Comparison of ENCODE assay signal across 14 cellular contexts in the genomic region with DNA sequence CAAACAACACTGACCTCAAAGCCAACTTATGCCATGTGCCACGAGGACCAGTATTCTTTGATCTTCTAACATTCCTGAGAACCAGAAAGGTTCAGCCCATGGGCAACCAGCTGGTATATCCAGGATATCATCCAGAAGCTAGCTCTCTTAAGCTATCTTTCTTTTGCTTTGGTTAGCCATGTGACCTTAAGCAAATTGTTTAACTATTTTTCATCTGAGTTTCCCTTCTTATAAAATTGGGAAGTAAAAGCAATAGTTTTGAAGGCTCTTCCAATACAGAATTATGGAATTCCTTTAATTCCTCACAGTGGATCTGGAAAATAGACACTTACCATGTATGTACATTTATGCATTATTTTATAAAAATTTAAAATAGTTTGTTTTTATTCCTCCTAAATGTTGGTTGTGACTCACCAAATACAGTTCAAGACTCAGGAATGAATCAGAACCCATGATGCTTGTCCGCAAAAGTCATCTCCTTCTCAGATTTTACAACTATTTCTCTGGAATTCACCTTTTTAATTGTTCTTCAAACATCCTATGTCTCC.
DNase-seq lines count a peak whose midpoint lies in the region; ATAC-seq and TF ChIP-seq lines count a peak whose summit lies in the region.
"Had no signal": no experiment of that assay in that cellular context is flagged by ENCODE, and none has a peak within 500 bp of the region (broad histone marks: within the 10 kb centered on the region; RNA-seq: fewer than 3 reads in every experiment).

No MANE protein-coding gene starts in this region.

- H3K36me3 ChIP-seq in MG63: no peaks in the 10 kb centered on the region
- H3K36me3 ChIP-seq: uterus had no signal

- no peak for TF ChIP-seq CTCF in cardiac fibroblast (IDR thresholded peaks at IDR 0.05; ENCODE audit: low read depth, low read length)

- no peak overlapping the region for H3K4me3 ChIP-seq in MG63
- H3K4me3 ChIP-seq in cardiac fibroblast (replicated peaks in 1 of 2; ENCODE audit: low read depth in 2 of 2, low read length in 2 of 2): no peak overlapping the region
- H3K4me3 ChIP-seq: uterus had no signal

- no peak for ATAC-seq in activated CD8-positive, alpha-beta T cell treated with anti-CD3 and anti-CD28 coated beads, Interleukin-2, amount 10 ng/mL, durations not matched to agents 7 days and 5 days

- no peaks in the 10 kb centered on the region for H3K9me3 ChIP-seq in MG63
- H3K9me3 ChIP-seq: uterus had no signal

- no peaks in the 10 kb centered on the region for H3K27me3 ChIP-seq in MG63
- H3K27me3 ChIP-seq: uterus had no signal

- H3K27ac Mint-ChIP-seq in activated CD8-positive, alpha-beta T cell treated with anti-CD3 and anti-CD28 coated beads, Interleukin-2, amount 10 ng/mL, durations not matched to agents 7 days and 5 days: no peak overlapping the region
- H3K27ac Mint-ChIP-seq: B cell, mesothelial cell of epicardium had no signal

- peaks cover 3% of the 10 kb centered on the region for H3K36me3 Mint-ChIP-seq in activated CD8-positive, alpha-beta T cell treated with anti-CD3 and anti-CD28 coated beads, Interleukin-2, amount 10 ng/mL, durations not matched to agents 7 days and 5 days (ENCODE audit: low read depth)
- H3K36me3 Mint-ChIP-seq: mesothelial cell of epicardium had no signal

- H3K27me3 Mint-ChIP-seq in activated CD8-positive, alpha-beta T cell treated with anti-CD3 and anti-CD28 coated beads, Interleukin-2, amount 10 ng/mL, durations not matched to agents 7 days and 5 days (ENCODE audit: low read depth): no peaks in the 10 kb centered on the region
- H3K27me3 Mint-ChIP-seq: B cell had no signal

- DNase-seq in AG08395 (ENCODE audit: low spot score) (peak; percentile 63), MG63 (peak; percentile 69), cardiac fibroblast (ENCODE audit: low read depth in 2 of 2) (peak; percentile 30 to 86), kidney glomerular epithelial cell (lab: John Stamatoyannopoulos, UW) (peak; percentile 90), HUDEP-2 (lab: John Stamatoyannopoulos, UW; ENCODE audit: unreplicated experiment in 76 of 76) (no peak), NCI-H128 (lab: John Stamatoyannopoulos, UW; ENCODE audit: unreplicated experiment) (no peak)
- no peak for DNase-seq in NK-92 treated with Interleukin-12 subunit alpha and Interleukin-12 subunit beta, amount 100 ng/mL, for 24 hours (lab: John Stamatoyannopoulos, UW)
- DNase-seq in activated CD8-positive, alpha-beta T cell treated with anti-CD3 and anti-CD28 coated beads, Interleukin-2, amount 10 ng/mL, durations not matched to agents 7 days and 5 days: no peak
- DNase-seq: activated CD4-positive, CD25-positive, alpha-beta regulatory T cell; activated T-cell treated with anti-CD3 and anti-CD28 coated beads, Interleukin-2, amount 50 U/mL, for 1 hour; NCI-H146; uterus had no signal

- CTCF ChIA-PET in activated CD8-positive, alpha-beta T cell treated with anti-CD3 and anti-CD28 coated beads, Interleukin-2, amount 10 ng/mL, durations not matched to agents 7 days and 5 days (lab: Charles Lee): no interaction called here

- H3K4me3 Mint-ChIP-seq in activated CD8-positive, alpha-beta T cell treated with anti-CD3 and anti-CD28 coated beads, Interleukin-2, amount 10 ng/mL, durations not matched to agents 7 days and 5 days: no peak overlapping the region
- H3K4me3 Mint-ChIP-seq: B cell, mesothelial cell of epicardium had no signal

- no peaks in the 10 kb centered on the region for H3K4me1 Mint-ChIP-seq in activated CD8-positive, alpha-beta T cell treated with anti-CD3 and anti-CD28 coated beads, Interleukin-2, amount 10 ng/mL, durations not matched to agents 7 days and 5 days (ENCODE audit: low read depth)
- H3K4me1 Mint-ChIP-seq: B cell had no signal

- POLR2A ChIA-PET in activated CD8-positive, alpha-beta T cell treated with anti-CD3 and anti-CD28 coated beads, Interleukin-2, amount 10 ng/mL, durations not matched to agents 7 days and 5 days (lab: Charles Lee): no interaction called here

- no peaks in the 10 kb centered on the region for H3K9me3 Mint-ChIP-seq in activated CD8-positive, alpha-beta T cell treated with anti-CD3 and anti-CD28 coated beads, Interleukin-2, amount 10 ng/mL, durations not matched to agents 7 days and 5 days (ENCODE audit: insufficient read depth)

Comparison
In these comparisons a context has a peak if more than half of its experiments do, and no peak if none do; other contexts are left out.
1. DNase-seq: peak in AG08395 (single experiment), MG63 (single experiment), cardiac fibroblast (2 of 2) and kidney glomerular epithelial cell (single experiment); none in NK-92 treated with Interleukin-12 subunit alpha and Interleukin-12 subunit beta, amount 100 ng/mL, for 24 hours (single experiment), HUDEP-2 (0 of 76), NCI-H128 (single experiment) and activated CD8-positive, alpha-beta T cell treated with anti-CD3 and anti-CD28 coated beads, Interleukin-2, amount 10 ng/mL, durations not matched to agents 7 days and 5 days (single experiment).